ENCODE assay signal across 16 cellular contexts in the genomic region with DNA sequence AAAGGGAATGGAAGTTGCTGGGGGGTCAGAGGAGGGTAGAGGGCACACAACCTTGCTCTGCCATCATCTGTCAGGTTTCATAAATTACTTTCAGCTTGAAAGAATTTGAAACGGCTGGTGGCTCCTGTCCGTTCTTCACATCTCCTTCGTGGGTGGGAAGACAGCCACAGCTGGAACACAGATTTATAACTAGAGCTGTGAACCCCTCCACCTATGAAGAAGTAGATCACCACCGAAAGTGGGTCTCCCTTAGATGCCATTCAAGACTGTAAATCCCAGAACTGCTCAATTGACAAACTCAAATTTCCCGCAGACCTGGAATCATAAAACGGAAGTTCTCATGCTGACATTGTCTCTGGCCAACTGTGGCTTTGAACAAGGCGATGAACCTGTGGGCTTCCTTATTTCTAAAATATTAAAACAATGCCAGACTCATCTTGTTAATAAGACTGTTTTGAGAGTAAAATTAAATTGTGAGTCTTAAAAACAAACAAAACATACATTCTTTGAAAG.
DNase-seq lines count a peak whose midpoint lies in the region; ATAC-seq and TF ChIP-seq lines count a peak whose summit lies in the region.
"Had no signal": no experiment of that assay in that cellular context is flagged by ENCODE, and none has a peak within 500 bp of the region (broad histone marks: within the 10 kb centered on the region; RNA-seq: fewer than 3 reads in every experiment).

No MANE protein-coding gene starts in this region.

- H3K27me3 ChIP-seq in right lobe of liver, result no peaks in the 10 kb centered on the region

- no peaks in the 10 kb centered on the region for H3K9me3 ChIP-seq in right lobe of liver

- no peak overlapping the region for H3K27ac ChIP-seq in right lobe of liver

- no peak for TF ChIP-seq POLR2A in right lobe of liver (IDR thresholded peaks at IDR 0.05)

- TF ChIP-seq CTCF in epithelial cell of proximal tubule (conservative IDR thresholded peaks at IDR 0.05; ENCODE audit: low read depth, low read length) (no peak), right lobe of liver (IDR thresholded peaks at IDR 0.05) (no peak)

- peak overlapping the region; percentile 23 for H3K4me3 ChIP-seq in epithelial cell of proximal tubule (ENCODE audit: low read depth, low read length)
- peak overlapping the region; percentile 7 to 52 (median 50) for H3K4me3 ChIP-seq in right lobe of liver

- no peaks in the 10 kb centered on the region for H3K36me3 ChIP-seq in right lobe of liver

- DNase-seq in DMS53 treated with DMSO at 0.1 percent for 48 hours (lab: John Stamatoyannopoulos, UW; ENCODE audit: unreplicated experiment), result peak; percentile 42
- no peak for DNase-seq in epithelial cell of proximal tubule (ENCODE audit: low read depth)
- DNase-seq in right lobe of liver, result no peak
- DNase-seq in retina, result peak; percentile 15
- DNase-seq in stimulated activated CD4-positive, alpha-beta T cell treated with anti-CD3 and anti-CD28 coated beads, Interleukin-15, amount 100 ng/mL, for 24 hours, result no peak
- no peak for DNase-seq in activated effector memory CD4-positive, alpha-beta T cell treated with Interleukin-2 at 50 U/mL for 16 hours
- no peak for DNase-seq in stimulated activated CD4-positive, alpha-beta T cell treated with anti-CD3 and anti-CD28 coated beads, Interleukin-2, amount 100 ng/mL, for 48 hours
- DNase-seq: C1 segment of cervical spinal cord, EL, Kasumi-1, MM.1S, NCI-H1105, NCI-H1694, NCI-H510A treated with DMSO at 0.1 percent for 48 hours had no signal

- 46% methylated on average over 7 of the region's 7 CpGs for WGBS in right lobe of liver (ENCODE audit: insufficient coverage, low coverage, low lambda C conversion rate, missing lambda C conversion rate)

- H3K4me1 ChIP-seq in right lobe of liver, result peaks cover 0 to 7% (median 0%) of the 10 kb centered on the region in 4 donors

- intact Hi-C loops in right lobe of liver (cut with DNase I), result no loop called here

- peak; percentile 37 to 66 (median 58) for ATAC-seq in right lobe of liver
- no peak for ATAC-seq in HG03342 (IDR thresholded peaks at IDR 0.05; ENCODE audit: unreplicated experiment)
- ATAC-seq: Panc1 had no signal

Comparison
In these comparisons a context has a peak if more than half of its experiments do, and no peak if none do; other contexts are left out.
1. DNase-seq: peak in DMS53 treated with DMSO at 0.1 percent for 48 hours (single experiment) and retina (single experiment); none in epithelial cell of proximal tubule (single experiment), right lobe of liver (0 of 3), stimulated activated CD4-positive, alpha-beta T cell treated with anti-CD3 and anti-CD28 coated beads, Interleukin-15, amount 100 ng/mL, for 24 hours (single experiment), activated effector memory CD4-positive, alpha-beta T cell treated with Interleukin-2 at 50 U/mL for 16 hours (single experiment) and stimulated activated CD4-positive, alpha-beta T cell treated with anti-CD3 and anti-CD28 coated beads, Interleukin-2, amount 100 ng/mL, for 48 hours (0 of 2).